Comparison of ENCODE assay signal across 9 cellular contexts in genomic region chr9:33778700-33779351, GRCh38. TPM values are rescaled to one million over a fixed set of nuclear protein-coding genes. Genes with fewer than 3 reads are reported as not detected.
A peak's percentile ranks its signal among the peaks of the same experiment; 100 is the strongest.
DNase-seq lines count a peak whose midpoint lies in the region; ATAC-seq lines count a peak whose summit lies in the region.
"Had no signal": no experiment of that assay in that cellular context is flagged by ENCODE, and none has a peak within 500 bp of the region (broad histone marks: within the 10 kb centered on the region; RNA-seq: fewer than 3 reads in every experiment).

No MANE protein-coding gene starts in this region.

- H3K9me3 Mint-ChIP-seq in activated CD4-positive, alpha-beta T cell treated with anti-CD3 and anti-CD28 coated beads for 36 hours (ENCODE audit: low read depth): no peaks in the 10 kb centered on the region
- peaks cover 4% of the 10 kb centered on the region for H3K9me3 Mint-ChIP-seq in stimulated activated memory B cell treated with anti-CD40 and anti-IgM and Interleukin-4, amounts not matched to agents 10 μg/mL and 1 μg/mL and 100 μg/mL, for 72 hours

- intact Hi-C loops in activated CD4-positive, alpha-beta T cell treated with anti-CD3 and anti-CD28 coated beads for 36 hours (cut with DNase I, micrococcal nuclease): loop anchor here (1.0 kb wide), 2 partner anchors 41 to 155 kb away; no protein-coding TSS in a partner anchor

- H3K27me3 Mint-ChIP-seq in activated CD4-positive, alpha-beta T cell treated with anti-CD3 and anti-CD28 coated beads for 36 hours: peaks cover 3% of the 10 kb centered on the region
- peaks cover 42% of the 10 kb centered on the region for H3K27me3 Mint-ChIP-seq in stimulated activated memory B cell treated with anti-CD40 and anti-IgM and Interleukin-4, amounts not matched to agents 10 μg/mL and 1 μg/mL and 100 μg/mL, for 72 hours

- H3K27ac Mint-ChIP-seq in activated CD4-positive, alpha-beta T cell treated with anti-CD3 and anti-CD28 coated beads for 36 hours: no peak overlapping the region
- no peak overlapping the region for H3K27ac Mint-ChIP-seq in stimulated activated memory B cell treated with anti-CD40 and anti-IgM and Interleukin-4, amounts not matched to agents 10 μg/mL and 1 μg/mL and 100 μg/mL, for 72 hours

- POLR2A ChIA-PET in activated CD4-positive, alpha-beta T cell treated with anti-CD3 and anti-CD28 coated beads for 36 hours (lab: Charles Lee): no interaction called here

- ATAC-seq in HG02884 (IDR thresholded peaks at IDR 0.05; ENCODE audit: unreplicated experiment): peak; percentile 72
- peak; percentile 96 for ATAC-seq in activated CD4-positive, alpha-beta T cell treated with anti-CD3 and anti-CD28 coated beads for 36 hours
- peak; percentile 71 for ATAC-seq in stimulated activated memory B cell treated with anti-CD40 and anti-IgM and Interleukin-4, amounts not matched to agents 10 μg/mL and 1 μg/mL and 100 μg/mL, for 72 hours

- no peak overlapping the region for H3K4me3 Mint-ChIP-seq in activated CD4-positive, alpha-beta T cell treated with anti-CD3 and anti-CD28 coated beads for 36 hours
- H3K4me3 Mint-ChIP-seq in stimulated activated memory B cell treated with anti-CD40 and anti-IgM and Interleukin-4, amounts not matched to agents 10 μg/mL and 1 μg/mL and 100 μg/mL, for 72 hours: no peak overlapping the region

- CTCF ChIA-PET in activated CD4-positive, alpha-beta T cell treated with anti-CD3 and anti-CD28 coated beads for 36 hours (lab: Charles Lee): interaction anchor here (0.6 to 3.4 kb wide), 22 partner anchors 9 to 327 kb away, joined by 3 to 33 read pairs (median 4); partner anchors contain the start of gene PRSS3

- no peaks in the 10 kb centered on the region for H3K36me3 Mint-ChIP-seq in activated CD4-positive, alpha-beta T cell treated with anti-CD3 and anti-CD28 coated beads for 36 hours (ENCODE audit: low read depth)
- no peaks in the 10 kb centered on the region for H3K36me3 Mint-ChIP-seq in stimulated activated memory B cell treated with anti-CD40 and anti-IgM and Interleukin-4, amounts not matched to agents 10 μg/mL and 1 μg/mL and 100 μg/mL, for 72 hours

- H3K4me1 Mint-ChIP-seq in activated CD4-positive, alpha-beta T cell treated with anti-CD3 and anti-CD28 coated beads for 36 hours: peaks cover 5% of the 10 kb centered on the region
- H3K4me1 Mint-ChIP-seq in stimulated activated memory B cell treated with anti-CD40 and anti-IgM and Interleukin-4, amounts not matched to agents 10 μg/mL and 1 μg/mL and 100 μg/mL, for 72 hours: peaks cover 14% of the 10 kb centered on the region

- peak; percentile 36 for DNase-seq in activated naive CD4-positive, alpha-beta T cell treated with Interleukin-2 at 50 U/mL for 16 hours
- no peak for DNase-seq in activated naive CD4-positive, alpha-beta T cell (lab: John Stamatoyannopoulos, UW)
- DNase-seq in NCI-H2196 treated with DMSO at 0.1 percent for 48 hours (lab: John Stamatoyannopoulos, UW; ENCODE audit: unreplicated experiment) (peak; percentile 58), ecto neural progenitor cell (ENCODE audit: low spot score) (peak; percentile 62), lung microvascular endothelial cell (ENCODE audit: low read depth in 2 of 2) (peak; percentile 75 to 76)
- DNase-seq in activated CD4-positive, alpha-beta T cell treated with anti-CD3 and anti-CD28 coated beads for 36 hours: peak; percentile 64

RNA-seq across cellular contexts. Expression of gene PRSS3, which starts 16.5 kb away (rescaled TPM):
- total RNA-seq in activated CD4-positive, alpha-beta T cell treated with anti-CD3 and anti-CD28 coated beads for 36 hours: not detected
- total RNA-seq in lung microvascular endothelial cell: 2.0 and 18.5 TPM in 2 replicates
- total RNA-seq: mononuclear cell had no signal

RNA-seq across cellular contexts. Expression of gene UBE2R2, which starts 38.1 kb away (rescaled TPM):
- total RNA-seq in activated CD4-positive, alpha-beta T cell treated with anti-CD3 and anti-CD28 coated beads for 36 hours: 10 to 100 TPM; 47.7 to 49.5 TPM
- 15.3 and 15.5 TPM in 2 replicates for total RNA-seq in lung microvascular endothelial cell

Comparison
In these comparisons a context has a peak if more than half of its experiments do, and no peak if none do; other contexts are left out.
1. DNase-seq: peak in activated naive CD4-positive, alpha-beta T cell treated with Interleukin-2 at 50 U/mL for 16 hours (single experiment), NCI-H2196 treated with DMSO at 0.1 percent for 48 hours (single experiment), activated CD4-positive, alpha-beta T cell treated with anti-CD3 and anti-CD28 coated beads for 36 hours (single experiment), ecto neural progenitor cell (single experiment) and lung microvascular endothelial cell (2 of 2); none in activated naive CD4-positive, alpha-beta T cell (0 of 4).
2. Peak in every context shown above with its lines, with median percentiles within 50 percentile points of each other: ATAC-seq.